Comparison of ENCODE assay signal across 19 cellular contexts in the genomic region with DNA sequence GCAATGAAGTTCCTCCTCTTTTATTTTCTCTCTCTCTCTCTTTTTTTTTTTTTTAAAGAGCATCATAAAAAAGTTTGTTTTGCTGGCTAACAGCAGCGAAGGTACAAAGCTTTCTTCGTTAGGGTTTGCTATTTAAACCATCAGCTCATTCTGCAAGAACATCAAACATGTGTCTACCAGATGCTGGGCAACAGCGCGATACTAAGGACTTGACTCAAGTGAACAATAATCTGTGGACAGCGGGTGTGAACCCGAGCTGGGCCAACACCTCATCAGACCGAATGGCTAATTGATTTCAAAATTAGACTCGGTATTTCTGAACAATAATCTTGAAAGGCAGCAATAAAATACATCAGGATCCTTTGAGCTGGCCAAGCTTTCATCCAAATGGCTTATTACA.
"Had no signal": no experiment of that assay in that cellular context is flagged by ENCODE, and none has a peak within 500 bp of the region (broad histone marks: within the 10 kb centered on the region; RNA-seq: fewer than 3 reads in every experiment).

No MANE protein-coding gene starts in this region.

- DNase-seq: activated B cell treated with CpG ODN at 0.5 μM for 24 hours; activated CD4-positive, alpha-beta memory T cell treated with anti-CD3 and anti-CD28 coated beads, Interleukin-2, amount 10 ng/mL, durations not matched to agents 7 days and 5 days; activated CD4-positive, alpha-beta T cell treated with anti-CD3 and anti-CD28 coated beads for 4 hours; activated CD8-positive, alpha-beta memory T cell treated with anti-CD3 and anti-CD28 coated beads, Interleukin-2, amount 10 ng/mL, durations not matched to agents 7 days and 5 days; activated naive CD4-positive, alpha-beta T cell; activated naive CD8-positive, alpha-beta T cell treated with anti-CD3 and anti-CD28 coated beads, Interleukin-2, amount 10 ng/mL, durations not matched to agents 7 days and 5 days; aorta; hippocampal formation; left colon; lower lobe of right lung; stimulated activated CD4-positive, alpha-beta T cell treated with anti-CD3 and anti-CD28 coated beads, Interleukin-4, amount 100 ng/mL, for 1 hour; stimulated activated naive CD8-positive, alpha-beta T cell treated with anti-CD3 and anti-CD28 coated beads, Interleukin-15, amount 100 ng/mL, for 72 hours; transverse colon; uterus had no signal

- H3K27me3 ChIP-seq: breast epithelium, suprapubic skin, transverse colon, uterus had no signal

- H3K4me1 ChIP-seq: breast epithelium, lower lobe of right lung, transverse colon, uterus had no signal

- H3K4me3 ChIP-seq: breast epithelium, coronary artery, lower lobe of right lung, smooth muscle cell, suprapubic skin, transverse colon, uterus had no signal

- H3K27ac ChIP-seq: breast epithelium, coronary artery, lower lobe of right lung, transverse colon, uterus had no signal

- H3K4me2 ChIP-seq: smooth muscle cell had no signal

- H3K36me3 ChIP-seq: breast epithelium, lower lobe of right lung, suprapubic skin, transverse colon, uterus had no signal

- ATAC-seq: activated CD8-positive, alpha-beta memory T cell treated with anti-CD3 and anti-CD28 coated beads, Interleukin-2, amount 10 ng/mL, durations not matched to agents 7 days and 5 days; left colon; lower lobe of right lung; sciatic nerve; stimulated activated naive CD8-positive, alpha-beta T cell treated with anti-CD3 and anti-CD28 coated beads, Interleukin-15, amount 100 ng/mL, for 72 hours had no signal

- H3K9me3 ChIP-seq: breast epithelium, lower lobe of right lung, suprapubic skin, transverse colon, uterus had no signal
